13 cellular contexts compared by ENCODE assay signal in the genomic region with DNA sequence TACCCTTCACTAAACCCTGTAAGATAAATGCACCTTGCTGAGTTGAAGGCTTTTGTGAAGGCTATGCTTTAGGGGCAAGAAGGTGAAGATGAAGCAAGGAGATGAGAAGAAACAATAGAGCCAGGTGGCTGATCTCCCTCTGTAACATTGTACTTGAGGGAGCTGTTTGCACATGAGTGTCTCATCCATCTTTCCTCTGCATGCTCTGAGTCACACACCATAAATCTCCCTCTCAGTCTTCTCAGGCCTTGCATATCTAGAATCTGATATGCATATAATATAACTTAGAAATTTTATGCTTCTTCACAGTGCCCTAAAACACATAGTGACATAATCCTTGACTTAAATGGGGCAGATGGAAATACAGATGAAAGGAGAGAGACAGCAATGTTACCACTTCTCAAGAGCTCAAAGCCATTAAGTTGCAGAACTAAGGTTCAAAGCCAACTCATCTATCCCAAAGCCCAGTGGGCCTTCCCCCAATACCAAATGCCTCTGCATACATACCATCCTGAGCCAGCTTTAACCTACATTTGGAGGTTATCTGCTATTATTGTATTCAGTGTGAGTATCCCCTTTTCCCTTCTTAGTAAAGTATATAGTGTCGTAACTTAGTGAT.
DNase-seq lines count a peak whose midpoint lies in the region; ATAC-seq and TF ChIP-seq lines count a peak whose summit lies in the region.
"Had no signal": no experiment of that assay in that cellular context is flagged by ENCODE, and none has a peak within 500 bp of the region (broad histone marks: within the 10 kb centered on the region; RNA-seq: fewer than 3 reads in every experiment).

No MANE protein-coding gene starts in this region.

- H3K4me3 ChIP-seq in astrocyte of the spinal cord (ENCODE audit: low read depth, low read length) = no peak overlapping the region
- H3K4me3 ChIP-seq: BLaER1 treated with 17β-estradiol and CSF1 and Interleukin-3, amounts not matched to agents 10 nM and 100 nM had no signal

- DNase-seq in Daoy (ENCODE audit: low read depth) (peak; percentile 42), NCI-H146 (lab: John Stamatoyannopoulos, UW) (peak; percentile 42), astrocyte of the spinal cord (ENCODE audit: low read depth, low spot score) (peak; percentile 51), kidney glomerular epithelial cell (lab: John Stamatoyannopoulos, UW) (peak; percentile 52), foreskin melanocyte (no peak), NCI-H524 (lab: John Stamatoyannopoulos, UW) (no peak)
- DNase-seq: activated gamma-delta T cell treated with Interleukin-2 at 50 U/mL for 16 hours; effector CD8-positive, alpha-beta T cell; MV-4-11; posterior cingulate gyrus had no signal

- ATAC-seq in GM19397 (IDR thresholded peaks at IDR 0.05; ENCODE audit: unreplicated experiment) = no peak
- ATAC-seq in HG02678 (IDR thresholded peaks at IDR 0.05; ENCODE audit: unreplicated experiment) = no peak

- TF ChIP-seq CTCF in astrocyte of the spinal cord (IDR thresholded peaks at IDR 0.05; ENCODE audit: low read depth, low read length) = no peak

- in situ Hi-C loops in astrocyte of the spinal cord (cut with HindIII; ENCODE audit: low sequenced_read_pairs) = no loop called here

Comparison
In these comparisons a context has a peak if more than half of its experiments do, and no peak if none do; other contexts are left out.
1. DNase-seq: peak in Daoy (single experiment), NCI-H146 (single experiment), astrocyte of the spinal cord (single experiment) and kidney glomerular epithelial cell (single experiment); none in foreskin melanocyte (single experiment) and NCI-H524 (0 of 2).